In the genomic region with DNA sequence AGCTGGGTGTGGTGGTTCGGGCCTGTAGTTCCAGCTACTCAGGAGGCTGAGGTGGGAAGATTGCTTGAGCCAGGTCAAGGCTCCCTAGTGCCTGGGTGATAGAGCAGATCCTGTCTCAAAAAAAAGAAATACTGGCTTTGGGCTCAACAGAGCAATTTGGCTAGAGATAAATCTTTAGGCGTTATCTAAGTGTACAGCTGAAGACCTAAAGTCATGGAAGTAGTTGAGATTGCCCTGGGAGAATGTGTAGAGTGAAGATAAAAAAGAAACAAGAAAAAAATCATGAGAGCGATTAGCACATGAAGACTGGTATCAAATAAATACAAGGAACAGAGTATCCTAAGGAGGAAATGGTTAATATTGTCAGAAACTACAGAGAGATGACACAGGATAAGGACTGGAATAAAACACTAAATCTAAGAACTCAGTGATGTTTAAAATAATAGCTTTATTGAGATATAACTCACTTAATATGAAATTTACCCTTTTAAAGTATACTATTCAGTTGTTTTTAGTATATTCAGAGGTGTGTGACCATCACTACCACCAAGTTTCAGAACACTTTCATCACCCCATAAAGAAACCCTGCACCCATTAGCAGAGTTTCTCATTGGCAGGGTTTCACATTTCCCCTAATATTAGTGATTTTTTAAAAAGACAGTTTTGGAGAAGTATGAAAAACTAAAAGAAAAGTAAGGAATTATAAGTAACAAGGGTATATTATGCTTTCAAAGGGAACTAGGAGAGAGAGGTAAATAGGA, we compare ENCODE assay signal across 1 cellular context.
A peak's percentile ranks its signal among the peaks of the same experiment; 100 is the strongest.
TF ChIP-seq lines count a peak whose summit lies in the region.

No MANE protein-coding gene starts in this region.

TF ChIP-seq in K562, 482 proteins besides CTCF, POLR2A, EP300 and RAD21 (continued from another document and continues in another):
- peak; percentile 94 for TF ChIP-seq ZNF589 (CRISPR knock-in tag; IDR thresholded peaks at IDR 0.05; ENCODE audit: low read depth)
- TF ChIP-seq GTF2A2 (tag; IDR thresholded peaks at IDR 0.05), result no peak
- TF ChIP-seq RFX7 (CRISPR knock-in tag; IDR thresholded peaks at IDR 0.05), result no peak
- TF ChIP-seq PTTG1 (tag; IDR thresholded peaks at IDR 0.05; ENCODE audit: low read depth), result no peak
- no peak for TF ChIP-seq ZNF12 (CRISPR knock-in tag; IDR thresholded peaks at IDR 0.05)
- TF ChIP-seq ZNF583 (CRISPR knock-in tag; IDR thresholded peaks at IDR 0.05), result no peak
- no peak for TF ChIP-seq GABPB1 (CRISPR knock-in tag; IDR thresholded peaks at IDR 0.05)
- TF ChIP-seq, protein P1, sequence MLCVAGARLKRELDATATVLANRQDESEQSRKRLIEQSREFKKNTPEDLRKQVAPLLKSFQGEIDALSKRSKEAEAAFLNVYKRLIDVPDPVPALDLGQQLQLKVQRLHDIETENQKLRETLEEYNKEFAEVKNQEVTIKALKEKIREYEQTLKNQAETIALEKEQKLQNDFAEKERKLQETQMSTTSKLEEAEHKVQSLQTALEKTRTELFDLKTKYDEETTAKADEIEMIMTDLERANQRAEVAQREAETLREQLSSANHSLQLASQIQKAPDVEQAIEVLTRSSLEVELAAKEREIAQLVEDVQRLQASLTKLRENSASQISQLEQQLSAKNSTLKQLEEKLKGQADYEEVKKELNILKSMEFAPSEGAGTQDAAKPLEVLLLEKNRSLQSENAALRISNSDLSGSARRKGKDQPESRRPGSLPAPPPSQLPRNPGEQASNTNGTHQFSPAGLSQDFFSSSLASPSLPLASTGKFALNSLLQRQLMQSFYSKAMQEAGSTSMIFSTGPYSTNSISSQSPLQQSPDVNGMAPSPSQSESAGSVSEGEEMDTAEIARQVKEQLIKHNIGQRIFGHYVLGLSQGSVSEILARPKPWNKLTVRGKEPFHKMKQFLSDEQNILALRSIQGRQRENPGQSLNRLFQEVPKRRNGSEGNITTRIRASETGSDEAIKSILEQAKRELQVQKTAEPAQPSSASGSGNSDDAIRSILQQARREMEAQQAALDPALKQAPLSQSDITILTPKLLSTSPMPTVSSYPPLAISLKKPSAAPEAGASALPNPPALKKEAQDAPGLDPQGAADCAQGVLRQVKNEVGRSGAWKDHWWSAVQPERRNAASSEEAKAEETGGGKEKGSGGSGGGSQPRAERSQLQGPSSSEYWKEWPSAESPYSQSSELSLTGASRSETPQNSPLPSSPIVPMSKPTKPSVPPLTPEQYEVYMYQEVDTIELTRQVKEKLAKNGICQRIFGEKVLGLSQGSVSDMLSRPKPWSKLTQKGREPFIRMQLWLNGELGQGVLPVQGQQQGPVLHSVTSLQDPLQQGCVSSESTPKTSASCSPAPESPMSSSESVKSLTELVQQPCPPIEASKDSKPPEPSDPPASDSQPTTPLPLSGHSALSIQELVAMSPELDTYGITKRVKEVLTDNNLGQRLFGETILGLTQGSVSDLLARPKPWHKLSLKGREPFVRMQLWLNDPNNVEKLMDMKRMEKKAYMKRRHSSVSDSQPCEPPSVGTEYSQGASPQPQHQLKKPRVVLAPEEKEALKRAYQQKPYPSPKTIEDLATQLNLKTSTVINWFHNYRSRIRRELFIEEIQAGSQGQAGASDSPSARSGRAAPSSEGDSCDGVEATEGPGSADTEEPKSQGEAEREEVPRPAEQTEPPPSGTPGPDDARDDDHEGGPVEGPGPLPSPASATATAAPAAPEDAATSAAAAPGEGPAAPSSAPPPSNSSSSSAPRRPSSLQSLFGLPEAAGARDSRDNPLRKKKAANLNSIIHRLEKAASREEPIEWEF (CRISPR knock-in tag; IDR thresholded peaks at IDR 0.05), result peak; percentile 77; the same call in 1 of the 2 replicates
- TF ChIP-seq ZNF217 (CRISPR knock-in tag; IDR thresholded peaks at IDR 0.05), result no peak
- no peak for TF ChIP-seq STAT6 (CRISPR knock-in tag; IDR thresholded peaks at IDR 0.05)
- no peak for TF ChIP-seq FOXK1 (CRISPR knock-in tag; IDR thresholded peaks at IDR 0.05; ENCODE audit: borderline replicate concordance)
- no peak for TF ChIP-seq HMGXB4 (CRISPR knock-in tag; IDR thresholded peaks at IDR 0.05)
- no peak for TF ChIP-seq TBP (optimal IDR thresholded peaks at IDR 0.05; ENCODE audit: low read depth, low read length)
- no peak for TF ChIP-seq PRMT5 (CRISPR knock-in tag; IDR thresholded peaks at IDR 0.05)
- no peak for TF ChIP-seq ZNF280B (CRISPR knock-in tag; IDR thresholded peaks at IDR 0.05)
- TF ChIP-seq ARHGAP35 (IDR thresholded peaks at IDR 0.05; ENCODE audit: partially characterized antibody), result no peak
- TF ChIP-seq MYBL2 (IDR thresholded peaks at IDR 0.05; ENCODE audit: low read depth), result no peak
- no peak for TF ChIP-seq MYBL2 (CRISPR knock-in tag; IDR thresholded peaks at IDR 0.05; ENCODE audit: borderline replicate concordance)
- no peak for TF ChIP-seq NFYB (IDR thresholded peaks at IDR 0.05; ENCODE audit: extremely low read depth, insufficient read length)
- TF ChIP-seq HINFP (tag; conservative IDR thresholded peaks at IDR 0.05; ENCODE audit: low read depth), result no peak
- no peak for TF ChIP-seq SP2 (IDR thresholded peaks at IDR 0.05; ENCODE audit: extremely low read depth, low read depth, low read length, poor library complexity, severe bottlenecking)
- TF ChIP-seq, protein P2, sequence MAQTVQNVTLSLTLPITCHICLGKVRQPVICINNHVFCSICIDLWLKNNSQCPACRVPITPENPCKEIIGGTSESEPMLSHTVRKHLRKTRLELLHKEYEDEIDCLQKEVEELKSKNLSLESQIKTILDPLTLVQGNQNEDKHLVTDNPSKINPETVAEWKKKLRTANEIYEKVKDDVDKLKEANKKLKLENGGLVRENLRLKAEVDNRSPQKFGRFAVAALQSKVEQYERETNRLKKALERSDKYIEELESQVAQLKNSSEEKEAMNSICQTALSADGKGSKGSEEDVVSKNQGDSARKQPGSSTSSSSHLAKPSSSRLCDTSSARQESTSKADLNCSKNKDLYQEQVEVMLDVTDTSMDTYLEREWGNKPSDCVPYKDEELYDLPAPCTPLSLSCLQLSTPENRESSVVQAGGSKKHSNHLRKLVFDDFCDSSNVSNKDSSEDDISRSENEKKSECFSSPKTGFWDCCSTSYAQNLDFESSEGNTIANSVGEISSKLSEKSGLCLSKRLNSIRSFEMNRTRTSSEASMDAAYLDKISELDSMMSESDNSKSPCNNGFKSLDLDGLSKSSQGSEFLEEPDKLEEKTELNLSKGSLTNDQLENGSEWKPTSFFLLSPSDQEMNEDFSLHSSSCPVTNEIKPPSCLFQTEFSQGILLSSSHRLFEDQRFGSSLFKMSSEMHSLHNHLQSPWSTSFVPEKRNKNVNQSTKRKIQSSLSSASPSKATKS (CRISPR knock-in tag; IDR thresholded peaks at IDR 0.05), result no peak
- no peak for TF ChIP-seq ZBTB40 (IDR thresholded peaks at IDR 0.05)
- TF ChIP-seq ZBTB40 (CRISPR knock-in tag; IDR thresholded peaks at IDR 0.05), result no peak
- no peak for TF ChIP-seq GTF2E2 (tag; IDR thresholded peaks at IDR 0.05)
